6 cellular contexts compared by ENCODE assay signal in the genomic region with DNA sequence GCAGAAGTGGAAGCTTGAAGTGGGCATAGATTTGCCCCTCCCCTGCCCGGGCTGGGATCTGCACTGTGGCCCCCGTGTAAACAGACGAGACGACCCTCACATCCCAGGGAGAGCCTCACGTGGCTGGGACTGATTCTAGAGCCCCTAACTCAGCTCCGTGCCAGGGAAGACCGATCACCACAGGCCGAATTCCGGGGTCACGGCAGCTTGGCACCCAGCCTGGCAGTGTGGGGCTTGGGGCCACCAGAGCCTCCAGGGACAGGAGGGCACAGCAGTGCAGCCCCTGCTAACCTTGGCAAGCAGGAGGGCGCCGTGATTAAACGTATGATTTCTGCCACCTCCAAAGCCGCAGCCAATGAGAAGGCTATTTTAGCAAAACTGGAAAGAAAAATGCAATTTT.
DNase-seq lines count a peak whose midpoint lies in the region; ATAC-seq, FAIRE-seq and TF ChIP-seq lines count a peak whose summit lies in the region.
"Not testable (repeated sequence)": the region's sequence is repeated elsewhere in the genome, so short reads cannot be mapped to it uniquely, and the experiment has no call there.

No MANE protein-coding gene starts in this region.

- not testable (repeated sequence) for H3K4me2 ChIP-seq in keratinocyte (ENCODE audit: control insufficient read depth, extremely low read depth, insufficient read depth, low read depth, low read length)
- H3K4me2 ChIP-seq in osteoblast (ENCODE audit: insufficient read depth, low read length) (peak overlapping the region; percentile 76), skeletal muscle satellite cell (ENCODE audit: low read length) (peak overlapping the region; percentile 25)

- intact Hi-C loops in upper lobe of right lung (cut with DNase I) = not testable (repeated sequence)

- not testable (repeated sequence) for H3K27ac ChIP-seq in RWPE2 (ENCODE audit: poor library complexity, severe bottlenecking); keratinocyte (ENCODE audit: control insufficient read depth, insufficient read depth, low read length); osteoblast (ENCODE audit: low read depth, low read length); upper lobe of right lung

- H3K79me2 ChIP-seq in keratinocyte (ENCODE audit: control insufficient read depth, insufficient read depth, low read length); osteoblast (ENCODE audit: insufficient read depth, low read length): not testable (repeated sequence)

- not testable (repeated sequence) for H3K9ac ChIP-seq in keratinocyte (ENCODE audit: control insufficient read depth, extremely low read depth, insufficient read depth, low read length); skeletal muscle satellite cell (ENCODE audit: low read depth, low read length)

- not testable (repeated sequence) for H3K9me1 ChIP-seq in keratinocyte (ENCODE audit: control insufficient read depth, extremely low read depth, insufficient read depth, low read length)

- FAIRE-seq in keratinocyte (lab: Jason Lieb, UNC) = peak; percentile 36

- H2AFZ ChIP-seq in keratinocyte (ENCODE audit: control insufficient read depth, low read length); osteoblast (ENCODE audit: low read length): not testable (repeated sequence)

- not testable (repeated sequence) for H3K4me1 ChIP-seq in RWPE2 (ENCODE audit: insufficient read depth, poor library complexity, severe bottlenecking); keratinocyte (ENCODE audit: control insufficient read depth, extremely low read depth, insufficient read depth, low read length); skeletal muscle satellite cell (ENCODE audit: control insufficient read depth, insufficient read depth, low read length); upper lobe of right lung
- H3K4me1 ChIP-seq in osteoblast (ENCODE audit: insufficient read depth, low read length) = peaks cover 11% of the 10 kb centered on the region

- not testable (repeated sequence) for H3K27me3 ChIP-seq in RWPE2 (ENCODE audit: insufficient read depth, poor library complexity, severe bottlenecking); keratinocyte (ENCODE audit: control insufficient read depth, extremely low read depth, insufficient read depth, low read length); osteoblast (ENCODE audit: insufficient read depth, low read length); upper lobe of right lung
- H3K27me3 ChIP-seq in skeletal muscle satellite cell (ENCODE audit: control insufficient read depth, insufficient read depth, low read length) = peaks cover 13% of the 10 kb centered on the region

- H3K4me1 Mint-ChIP-seq in chondrocyte (ENCODE audit: low read depth) = peaks cover 46% of the 10 kb centered on the region

- H3K36me3 ChIP-seq in RWPE2 (ENCODE audit: low read depth); keratinocyte (ENCODE audit: control insufficient read depth in 2 of 2, extremely low read depth in 1 of 2, insufficient read depth in 2 of 2, low read length in 2 of 2); osteoblast (ENCODE audit: insufficient read depth, low read length); skeletal muscle satellite cell (ENCODE audit: insufficient read depth, low read length); upper lobe of right lung: not testable (repeated sequence)

- not testable (repeated sequence) for H3K4me3 Mint-ChIP-seq in chondrocyte (ENCODE audit: unreplicated experiment)

- H4K20me1 ChIP-seq in keratinocyte (ENCODE audit: control insufficient read depth, extremely low read depth, insufficient read depth, low read length); osteoblast (ENCODE audit: insufficient read depth, low read length): not testable (repeated sequence)

- peak; percentile 22; the same call in 1 of the 3 replicates for ATAC-seq in RWPE2 (ENCODE audit: low read depth)
- not testable (repeated sequence) for ATAC-seq in upper lobe of right lung

- peaks cover 11% of the 10 kb centered on the region for H3K36me3 Mint-ChIP-seq in chondrocyte (ENCODE audit: low read depth)

- dilution Hi-C loops in keratinocyte (cut with MboI; ENCODE audit: extremely low pct_ligation_motif_present, low sequenced_read_pairs) = not testable (repeated sequence)

- TF ChIP-seq CTCF in RWPE2 (IDR thresholded peaks at IDR 0.05; ENCODE audit: poor library complexity, severe bottlenecking); chondrocyte (IDR thresholded peaks at IDR 0.05); keratinocyte (optimal IDR thresholded peaks at IDR 0.05 in 1 of 3, IDR thresholded peaks at IDR 0.05 in 1 of 3, conservative IDR thresholded peaks at IDR 0.05 in 1 of 3; ENCODE audit: extremely low read depth in 1 of 3, insufficient read depth in 2 of 3, low read length in 3 of 3); osteoblast (IDR thresholded peaks at IDR 0.05; ENCODE audit: extremely low read depth, low read depth, low read length); upper lobe of right lung (IDR thresholded peaks at IDR 0.05): not testable (repeated sequence)

- not testable (repeated sequence) for H3K9me3 Mint-ChIP-seq in chondrocyte (ENCODE audit: low read depth)

- H3K4me3 ChIP-seq in RWPE2 (ENCODE audit: severe bottlenecking); keratinocyte (ENCODE audit: control insufficient read depth in 2 of 3, extremely low read depth in 1 of 3, insufficient read depth in 2 of 3, low read depth in 1 of 3, low read length in 3 of 3); skeletal muscle satellite cell (ENCODE audit: low read length); upper lobe of right lung: not testable (repeated sequence)
- peak overlapping the region; percentile 43 for H3K4me3 ChIP-seq in osteoblast (ENCODE audit: insufficient read depth, low read length)

- peak; percentile 38 for DNase-seq in RWPE2 (ENCODE audit: low spot score)
- DNase-seq in chondrocyte (ENCODE audit: low spot score) = peak; percentile 37
- not testable (repeated sequence) for DNase-seq in keratinocyte (ENCODE audit: low read depth, low spot score); osteoblast (ENCODE audit: insufficient read length, low spot score, missing footprints)
- DNase-seq in upper lobe of right lung = peak; percentile 36

- not testable (repeated sequence) for H3K27me3 Mint-ChIP-seq in chondrocyte (ENCODE audit: low read depth)

- H3K9me3 ChIP-seq in RWPE2 (ENCODE audit: severe bottlenecking); keratinocyte (ENCODE audit: control insufficient read depth, low read depth, low read length); osteoblast (ENCODE audit: low read depth, low read length); skeletal muscle satellite cell (replicated peaks; ENCODE audit: low read length); upper lobe of right lung: not testable (repeated sequence)

- not testable (repeated sequence) for H3K27ac Mint-ChIP-seq in chondrocyte (ENCODE audit: unreplicated experiment)
